Comparison of ENCODE assay signal across 15 cellular contexts in the genomic region with DNA sequence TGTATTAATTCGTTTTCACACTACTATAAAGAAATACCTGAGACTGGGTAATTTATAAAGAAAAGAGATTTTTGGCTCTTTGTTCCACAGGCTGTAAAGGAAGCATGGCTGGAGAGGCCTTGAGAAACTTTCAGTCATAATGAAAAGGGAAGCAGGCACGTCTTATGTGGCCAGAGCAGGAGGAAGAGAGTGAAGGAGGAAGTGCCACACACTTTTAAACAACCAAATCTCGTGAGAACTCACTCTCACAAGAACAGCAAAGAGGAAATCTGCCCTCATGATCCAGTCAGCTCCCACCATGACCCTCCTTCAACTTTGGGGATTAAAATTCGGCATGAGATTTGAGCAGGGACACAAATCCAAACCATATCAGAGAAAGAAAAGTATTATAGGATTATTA.
"Had no signal": no experiment of that assay in that cellular context is flagged by ENCODE, and none has a peak within 500 bp of the region (broad histone marks: within the 10 kb centered on the region; RNA-seq: fewer than 3 reads in every experiment).

No MANE protein-coding gene starts in this region.

- FAIRE-seq: islet of Langerhans, urothelium cell line had no signal

- DNase-seq: activated B cell treated with CpG ODN at 0.5 μM for 24 hours; activated naive CD4-positive, alpha-beta T cell treated with anti-CD3 and anti-CD28 coated beads, Interleukin-2, amount 50 U/mL, for 16 hours; activated T-cell treated with anti-CD3 and anti-CD28 coated beads, Interleukin-2, amount 50 U/mL, for 1 hour; caudate nucleus; colonic mucosa; foreskin keratinocyte; heart left ventricle; mammary epithelial cell; mucosa of descending colon; naive thymus-derived CD8-positive, alpha-beta T cell; nucleus accumbens; stimulated activated CD4-positive, alpha-beta T cell treated with anti-CD3 and anti-CD28 coated beads, Interleukin-4, amount 100 ng/mL, for 4 hours; stimulated activated naive CD8-positive, alpha-beta T cell treated with anti-CD3 and anti-CD28 coated beads, Interleukin-15, amount 100 ng/mL, for 72 hours had no signal
